Comparison of ENCODE assay signal across 8 cellular contexts in the genomic region with DNA sequence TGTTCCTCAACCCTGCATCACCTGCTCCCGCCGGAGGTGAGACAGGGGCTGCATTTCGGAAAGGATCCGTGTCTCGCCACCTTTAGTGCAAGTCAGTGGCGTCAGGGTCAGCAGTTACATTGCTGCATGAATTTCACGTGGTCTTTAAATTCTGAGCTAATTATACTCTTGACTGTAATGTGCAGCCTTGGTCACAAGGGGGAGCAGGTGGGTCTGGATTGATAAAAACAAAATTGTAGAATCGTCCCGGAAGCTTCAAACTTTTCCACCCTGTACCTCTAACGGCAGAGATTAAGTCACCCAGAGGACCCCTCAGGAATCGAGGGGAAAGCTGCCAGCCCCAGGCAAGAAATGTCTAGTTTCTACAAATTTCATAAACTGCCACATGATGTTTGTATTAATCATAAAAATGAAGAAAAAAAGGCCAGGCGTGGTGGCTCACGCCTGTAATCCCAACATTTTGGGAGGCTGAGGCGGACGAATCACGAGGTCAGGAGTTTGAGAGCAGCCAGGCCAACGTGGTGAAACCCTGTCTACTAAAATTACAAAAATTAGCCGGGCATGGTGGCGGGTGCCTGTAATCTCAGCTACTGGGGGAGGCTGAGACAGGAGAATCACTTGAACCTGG.
A peak's percentile ranks its signal among the peaks of the same experiment; 100 is the strongest.
DNase-seq lines count a peak whose midpoint lies in the region; ATAC-seq and TF ChIP-seq lines count a peak whose summit lies in the region.

No MANE protein-coding gene starts in this region.

- TF ChIP-seq CTCF in WI38 (IDR thresholded peaks at IDR 0.05; ENCODE audit: low read depth, low read length) (peak; percentile 66), cardiac fibroblast (IDR thresholded peaks at IDR 0.05; ENCODE audit: low read depth, low read length) (peak; percentile 85)

- DNase-seq in activated gamma-delta T cell treated with Interleukin-2 at 50 U/mL for 16 hours, result peak; percentile 86
- DNase-seq in activated gamma-delta T cell (lab: John Stamatoyannopoulos, UW), result no peak
- peak; percentile 69 for DNase-seq in NCI-H2107 treated with DMSO at 0.1 percent for 48 hours (lab: John Stamatoyannopoulos, UW; ENCODE audit: unreplicated experiment)
- DNase-seq in cardiac fibroblast (ENCODE audit: low read depth in 2 of 2), result peak; percentile 86 to 89
- peak; percentile 74 for DNase-seq in kidney tubule cell (ENCODE audit: low spot score)
- DNase-seq in stimulated activated CD4-positive, alpha-beta T cell treated with anti-CD3 and anti-CD28 coated beads, Interleukin-4, amount 100 ng/mL, for 1 hour, result peak; percentile 72

- ATAC-seq in GM18907 (IDR thresholded peaks at IDR 0.05; ENCODE audit: unreplicated experiment), result no peak

- H3K4me3 ChIP-seq in WI38 (ENCODE audit: low read depth, low read length) (no peak overlapping the region), cardiac fibroblast (replicated peaks in 1 of 2; ENCODE audit: low read depth in 2 of 2, low read length in 2 of 2) (no peak overlapping the region)
